Comparison of ENCODE assay signal across 13 cellular contexts in the genomic region with DNA sequence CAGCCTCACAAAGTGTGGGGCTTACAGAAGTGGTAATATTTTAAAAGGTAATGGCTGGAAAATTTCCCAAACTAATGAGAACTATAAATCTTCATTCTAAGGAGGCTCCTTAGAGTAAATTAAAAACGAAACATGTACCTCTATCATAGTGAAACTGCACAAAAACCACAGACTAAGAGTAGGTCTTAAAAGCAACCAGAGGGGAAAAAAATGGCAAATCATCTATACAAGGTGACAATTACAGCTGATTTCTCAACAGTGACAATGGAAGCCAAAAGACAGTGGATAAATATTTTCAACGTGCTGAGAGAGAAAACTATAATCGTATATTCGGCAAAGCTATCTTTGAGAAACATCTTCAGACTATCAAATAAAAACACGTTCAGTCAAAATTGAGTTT. TPM values are rescaled to one million over a fixed set of nuclear protein-coding genes. Genes with fewer than 3 reads are reported as not detected.
DNase-seq lines count a peak whose midpoint lies in the region; ATAC-seq, FAIRE-seq and TF ChIP-seq lines count a peak whose summit lies in the region.
"Had no signal": no experiment of that assay in that cellular context is flagged by ENCODE, and none has a peak within 500 bp of the region (broad histone marks: within the 10 kb centered on the region; RNA-seq: fewer than 3 reads in every experiment).

No MANE protein-coding gene starts in this region.

- FAIRE-seq in GM18507 (lab: Jason Lieb, UNC), result peak; percentile 79
- FAIRE-seq: islet of Langerhans had no signal

- no peaks in the 10 kb centered on the region for H3K9me3 Mint-ChIP-seq in effector memory CD8-positive, alpha-beta T cell
- H3K9me3 Mint-ChIP-seq in Calu3 (ENCODE audit: low read depth, unreplicated experiment), result peaks cover 3% of the 10 kb centered on the region

- ATAC-seq in GM19463 (IDR thresholded peaks at IDR 0.05; ENCODE audit: unreplicated experiment), result peak; percentile 67
- peak; percentile 67 for ATAC-seq in HG03159 (IDR thresholded peaks at IDR 0.05; ENCODE audit: unreplicated experiment)
- ATAC-seq in effector memory CD8-positive, alpha-beta T cell (replicated peaks), result peak; percentile 36
- no peak for ATAC-seq in T-helper 17 cell
- ATAC-seq: naive thymus-derived CD8-positive, alpha-beta T cell had no signal

- TF ChIP-seq CTCF in Calu3 (IDR thresholded peaks at IDR 0.05; ENCODE audit: unreplicated experiment), result no peak

- no peaks in the 10 kb centered on the region for H3K9me3 ChIP-seq in T-helper 17 cell (ENCODE audit: control insufficient read depth, low read length, poor library complexity, severe bottlenecking)

- H3K4me3 Mint-ChIP-seq in effector memory CD8-positive, alpha-beta T cell, result no peak overlapping the region
- H3K4me3 Mint-ChIP-seq in Calu3 (ENCODE audit: low read depth, unreplicated experiment) (no peak overlapping the region), T-helper 17 cell (no peak overlapping the region)
- H3K4me3 Mint-ChIP-seq: naive thymus-derived CD8-positive, alpha-beta T cell had no signal

- no peak overlapping the region for H3K27ac Mint-ChIP-seq in effector memory CD8-positive, alpha-beta T cell
- H3K27ac Mint-ChIP-seq in Calu3 (ENCODE audit: unreplicated experiment) (no peak overlapping the region), T-helper 17 cell (no peak overlapping the region)
- H3K27ac Mint-ChIP-seq: naive thymus-derived CD8-positive, alpha-beta T cell had no signal

- intact Hi-C loops in Calu3 (cut with micrococcal nuclease; ENCODE audit: unreplicated experiment), result no loop called here

- DNase-seq in GM18507 (ENCODE audit: extremely low spot score, insufficient read length, low read depth) (no peak), Calu3 (no peak), NCI-H146 treated with DMSO at 0.1 percent for 48 hours (lab: John Stamatoyannopoulos, UW; ENCODE audit: unreplicated experiment) (no peak), T-helper 17 cell (no peak)
- DNase-seq in effector memory CD8-positive, alpha-beta T cell, result no peak
- DNase-seq: cortex of kidney; GDM1; naive thymus-derived CD8-positive, alpha-beta T cell; NCI-H526; SHP77 treated with DMSO at 0.1 percent for 48 hours had no signal

- CTCF ChIA-PET in Calu3 (lab: Charles Lee), result no interaction called here

- no peaks in the 10 kb centered on the region for H3K27me3 Mint-ChIP-seq in effector memory CD8-positive, alpha-beta T cell
- H3K27me3 Mint-ChIP-seq in Calu3 (ENCODE audit: unreplicated experiment), result peaks cover 27% of the 10 kb centered on the region
- H3K27me3 Mint-ChIP-seq in T-helper 17 cell, result no peaks in the 10 kb centered on the region
- H3K27me3 Mint-ChIP-seq: naive thymus-derived CD8-positive, alpha-beta T cell had no signal

- H3K4me1 Mint-ChIP-seq in effector memory CD8-positive, alpha-beta T cell (ENCODE audit: low read depth in 2 of 2), result peaks cover 45 to 54% of the 10 kb centered on the region in 2 donors
- no peaks in the 10 kb centered on the region for H3K4me1 Mint-ChIP-seq in Calu3 (ENCODE audit: low read depth, unreplicated experiment)
- peaks cover 32% of the 10 kb centered on the region for H3K4me1 Mint-ChIP-seq in T-helper 17 cell

- H3K36me3 Mint-ChIP-seq in effector memory CD8-positive, alpha-beta T cell (ENCODE audit: insufficient read depth), result peaks cover 5% of the 10 kb centered on the region
- no peaks in the 10 kb centered on the region for H3K36me3 Mint-ChIP-seq in Calu3 (ENCODE audit: insufficient read depth, unreplicated experiment)
- peaks cover 2% of the 10 kb centered on the region for H3K36me3 Mint-ChIP-seq in T-helper 17 cell (ENCODE audit: low read depth)

- BruUV-seq in Calu3 (replicated peaks; lab: Mats Ljungman, UMichigan), result no TSS peak

RNA-seq across cellular contexts. Expression of gene HEG1, which starts 20.6 kb away (rescaled TPM):
- total RNA-seq in Calu3 (2022), result 0.51 and 0.97 TPM in 2 replicates
- 10 to 100 TPM; 20.5 to 30.6 TPM for total RNA-seq in T-helper 17 cell

Comparison
In these comparisons a context has a peak if more than half of its experiments do, and no peak if none do; other contexts are left out.
1. RNA of gene HEG1, which starts 20.6 kb away (total RNA-seq): 20.5 to 30.6 TPM in T-helper 17 cell; 0.51 to 0.97 TPM in Calu3; every median in the first group is over 10 times any median in the second.